1 cellular context compared by ENCODE assay signal in the genomic region with DNA sequence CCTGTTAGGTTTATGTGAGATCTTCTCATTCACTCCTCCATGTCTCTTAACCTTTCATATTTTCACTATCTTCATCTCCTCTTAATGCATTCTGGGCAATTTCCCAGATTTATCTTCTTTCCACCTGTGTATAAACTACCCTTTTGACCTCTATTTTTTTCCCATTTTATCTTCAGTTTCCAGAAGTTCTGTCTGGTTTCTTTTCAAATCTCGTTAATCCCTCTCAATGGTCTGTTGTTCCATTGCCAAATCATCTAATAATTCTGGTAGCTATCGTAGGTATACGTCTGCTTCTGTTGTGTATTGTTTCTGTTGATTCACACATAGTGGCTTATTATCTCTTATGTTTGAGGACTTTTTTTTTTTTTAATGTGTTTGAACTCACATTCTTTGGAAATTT.
TF ChIP-seq lines count a peak whose summit lies in the region.

No MANE protein-coding gene starts in this region.

TF ChIP-seq in K562, 482 proteins besides CTCF, POLR2A, EP300 and RAD21 (continued from another document):
- TF ChIP-seq TCF15 (CRISPR knock-in tag; IDR thresholded peaks at IDR 0.05), result no peak
- no peak for TF ChIP-seq CBFB (CRISPR knock-in tag; IDR thresholded peaks at IDR 0.05)
- no peak for TF ChIP-seq ZNF766 (CRISPR knock-in tag; conservative IDR thresholded peaks at IDR 0.05)
- no peak for TF ChIP-seq ZNF239 (CRISPR knock-in tag; IDR thresholded peaks at IDR 0.05)
- no peak for TF ChIP-seq MYNN (IDR thresholded peaks at IDR 0.05)
- no peak for TF ChIP-seq MYNN (CRISPR knock-in tag; IDR thresholded peaks at IDR 0.05)
- no peak for TF ChIP-seq ZFPM2 (CRISPR knock-in tag; IDR thresholded peaks at IDR 0.05)
- TF ChIP-seq, protein P1, sequence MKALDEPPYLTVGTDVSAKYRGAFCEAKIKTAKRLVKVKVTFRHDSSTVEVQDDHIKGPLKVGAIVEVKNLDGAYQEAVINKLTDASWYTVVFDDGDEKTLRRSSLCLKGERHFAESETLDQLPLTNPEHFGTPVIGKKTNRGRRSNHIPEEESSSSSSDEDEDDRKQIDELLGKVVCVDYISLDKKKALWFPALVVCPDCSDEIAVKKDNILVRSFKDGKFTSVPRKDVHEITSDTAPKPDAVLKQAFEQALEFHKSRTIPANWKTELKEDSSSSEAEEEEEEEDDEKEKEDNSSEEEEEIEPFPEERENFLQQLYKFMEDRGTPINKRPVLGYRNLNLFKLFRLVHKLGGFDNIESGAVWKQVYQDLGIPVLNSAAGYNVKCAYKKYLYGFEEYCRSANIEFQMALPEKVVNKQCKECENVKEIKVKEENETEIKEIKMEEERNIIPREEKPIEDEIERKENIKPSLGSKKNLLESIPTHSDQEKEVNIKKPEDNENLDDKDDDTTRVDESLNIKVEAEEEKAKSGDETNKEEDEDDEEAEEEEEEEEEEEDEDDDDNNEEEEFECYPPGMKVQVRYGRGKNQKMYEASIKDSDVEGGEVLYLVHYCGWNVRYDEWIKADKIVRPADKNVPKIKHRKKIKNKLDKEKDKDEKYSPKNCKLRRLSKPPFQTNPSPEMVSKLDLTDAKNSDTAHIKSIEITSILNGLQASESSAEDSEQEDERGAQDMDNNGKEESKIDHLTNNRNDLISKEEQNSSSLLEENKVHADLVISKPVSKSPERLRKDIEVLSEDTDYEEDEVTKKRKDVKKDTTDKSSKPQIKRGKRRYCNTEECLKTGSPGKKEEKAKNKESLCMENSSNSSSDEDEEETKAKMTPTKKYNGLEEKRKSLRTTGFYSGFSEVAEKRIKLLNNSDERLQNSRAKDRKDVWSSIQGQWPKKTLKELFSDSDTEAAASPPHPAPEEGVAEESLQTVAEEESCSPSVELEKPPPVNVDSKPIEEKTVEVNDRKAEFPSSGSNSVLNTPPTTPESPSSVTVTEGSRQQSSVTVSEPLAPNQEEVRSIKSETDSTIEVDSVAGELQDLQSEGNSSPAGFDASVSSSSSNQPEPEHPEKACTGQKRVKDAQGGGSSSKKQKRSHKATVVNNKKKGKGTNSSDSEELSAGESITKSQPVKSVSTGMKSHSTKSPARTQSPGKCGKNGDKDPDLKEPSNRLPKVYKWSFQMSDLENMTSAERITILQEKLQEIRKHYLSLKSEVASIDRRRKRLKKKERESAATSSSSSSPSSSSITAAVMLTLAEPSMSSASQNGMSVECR (CRISPR knock-in tag; IDR thresholded peaks at IDR 0.05), result no peak
- no peak for TF ChIP-seq NELFE (IDR thresholded peaks at IDR 0.05; ENCODE audit: insufficient read depth, insufficient read length)
- TF ChIP-seq TEAD4 (IDR thresholded peaks at IDR 0.05; ENCODE audit: low read length), result peak; percentile 47; the same call in 1 of the 2 replicates
- no peak for TF ChIP-seq TEAD4 (CRISPR knock-in tag; IDR thresholded peaks at IDR 0.05; ENCODE audit: borderline replicate concordance)
- TF ChIP-seq ZNF146 (CRISPR knock-in tag; IDR thresholded peaks at IDR 0.05; ENCODE audit: unreplicated experiment), result no peak
- TF ChIP-seq ZNF778 (CRISPR knock-in tag; IDR thresholded peaks at IDR 0.05), result no peak
- TF ChIP-seq TFE3 (CRISPR knock-in tag; IDR thresholded peaks at IDR 0.05), result no peak
- TF ChIP-seq ATF7 (IDR thresholded peaks at IDR 0.05), result no peak
- TF ChIP-seq NFE2 (IDR thresholded peaks at IDR 0.05; ENCODE audit: low read depth), result no peak
- TF ChIP-seq, protein P2, sequence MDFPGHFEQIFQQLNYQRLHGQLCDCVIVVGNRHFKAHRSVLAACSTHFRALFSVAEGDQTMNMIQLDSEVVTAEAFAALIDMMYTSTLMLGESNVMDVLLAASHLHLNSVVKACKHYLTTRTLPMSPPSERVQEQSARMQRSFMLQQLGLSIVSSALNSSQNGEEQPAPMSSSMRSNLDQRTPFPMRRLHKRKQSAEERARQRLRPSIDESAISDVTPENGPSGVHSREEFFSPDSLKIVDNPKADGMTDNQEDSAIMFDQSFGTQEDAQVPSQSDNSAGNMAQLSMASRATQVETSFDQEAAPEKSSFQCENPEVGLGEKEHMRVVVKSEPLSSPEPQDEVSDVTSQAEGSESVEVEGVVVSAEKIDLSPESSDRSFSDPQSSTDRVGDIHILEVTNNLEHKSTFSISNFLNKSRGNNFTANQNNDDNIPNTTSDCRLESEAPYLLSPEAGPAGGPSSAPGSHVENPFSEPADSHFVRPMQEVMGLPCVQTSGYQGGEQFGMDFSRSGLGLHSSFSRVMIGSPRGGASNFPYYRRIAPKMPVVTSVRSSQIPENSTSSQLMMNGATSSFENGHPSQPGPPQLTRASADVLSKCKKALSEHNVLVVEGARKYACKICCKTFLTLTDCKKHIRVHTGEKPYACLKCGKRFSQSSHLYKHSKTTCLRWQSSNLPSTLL (IDR thresholded peaks at IDR 0.05), result no peak
- TF ChIP-seq TSHZ1 (CRISPR knock-in tag; IDR thresholded peaks at IDR 0.05), result no peak
- TF ChIP-seq ELF1 (tag; IDR thresholded peaks at IDR 0.05), result no peak
- TF ChIP-seq NFIC (IDR thresholded peaks at IDR 0.05), result peak; percentile 39
- peak; percentile 70 to 78 for TF ChIP-seq KDM1A (IDR thresholded peaks at IDR 0.05)
- TF ChIP-seq GTF2B (IDR thresholded peaks at IDR 0.05; ENCODE audit: extremely low read depth, insufficient read length), result no peak
- TF ChIP-seq RBFOX2 (IDR thresholded peaks at IDR 0.05; ENCODE audit: low read depth, low read length), result no peak
- TF ChIP-seq CBFA2T3 (IDR thresholded peaks at IDR 0.05), result peak; percentile 79
- no peak for TF ChIP-seq PML (IDR thresholded peaks at IDR 0.05; ENCODE audit: low read length)
- peak; percentile 73 for TF ChIP-seq TAL1 (IDR thresholded peaks at IDR 0.05)
- no peak for TF ChIP-seq MECOM (CRISPR knock-in tag; IDR thresholded peaks at IDR 0.05)
- TF ChIP-seq, protein P3, sequence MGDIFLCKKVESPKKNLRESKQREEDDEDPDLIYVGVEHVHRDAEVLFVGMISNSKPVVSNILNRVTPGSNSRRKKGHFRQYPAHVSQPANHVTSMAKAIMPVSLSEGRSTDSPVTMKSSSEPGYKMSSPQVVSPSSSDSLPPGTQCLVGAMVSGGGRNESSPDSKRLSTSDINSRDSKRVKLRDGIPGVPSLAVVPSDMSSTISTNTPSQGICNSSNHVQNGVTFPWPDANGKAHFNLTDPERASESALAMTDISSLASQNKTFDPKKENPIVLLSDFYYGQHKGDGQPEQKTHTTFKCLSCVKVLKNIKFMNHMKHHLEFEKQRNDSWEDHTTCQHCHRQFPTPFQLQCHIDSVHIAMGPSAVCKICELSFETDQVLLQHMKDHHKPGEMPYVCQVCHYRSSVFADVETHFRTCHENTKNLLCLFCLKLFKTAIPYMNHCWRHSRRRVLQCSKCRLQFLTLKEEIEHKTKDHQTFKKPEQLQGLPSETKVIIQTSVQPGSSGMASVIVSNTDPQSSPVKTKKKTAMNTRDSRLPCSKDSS (IDR thresholded peaks at IDR 0.05; ENCODE audit: low read depth, partially characterized antibody), result no peak
- TF ChIP-seq, protein P4, sequence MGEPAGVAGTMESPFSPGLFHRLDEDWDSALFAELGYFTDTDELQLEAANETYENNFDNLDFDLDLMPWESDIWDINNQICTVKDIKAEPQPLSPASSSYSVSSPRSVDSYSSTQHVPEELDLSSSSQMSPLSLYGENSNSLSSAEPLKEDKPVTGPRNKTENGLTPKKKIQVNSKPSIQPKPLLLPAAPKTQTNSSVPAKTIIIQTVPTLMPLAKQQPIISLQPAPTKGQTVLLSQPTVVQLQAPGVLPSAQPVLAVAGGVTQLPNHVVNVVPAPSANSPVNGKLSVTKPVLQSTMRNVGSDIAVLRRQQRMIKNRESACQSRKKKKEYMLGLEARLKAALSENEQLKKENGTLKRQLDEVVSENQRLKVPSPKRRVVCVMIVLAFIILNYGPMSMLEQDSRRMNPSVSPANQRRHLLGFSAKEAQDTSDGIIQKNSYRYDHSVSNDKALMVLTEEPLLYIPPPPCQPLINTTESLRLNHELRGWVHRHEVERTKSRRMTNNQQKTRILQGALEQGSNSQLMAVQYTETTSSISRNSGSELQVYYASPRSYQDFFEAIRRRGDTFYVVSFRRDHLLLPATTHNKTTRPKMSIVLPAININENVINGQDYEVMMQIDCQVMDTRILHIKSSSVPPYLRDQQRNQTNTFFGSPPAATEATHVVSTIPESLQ (CRISPR knock-in tag; IDR thresholded peaks at IDR 0.05), result no peak
- no peak for TF ChIP-seq TBP (optimal IDR thresholded peaks at IDR 0.05; ENCODE audit: low read depth, low read length)
- no peak for TF ChIP-seq CCAR2 (IDR thresholded peaks at IDR 0.05; ENCODE audit: low read depth, low read length)
